25 cellular contexts compared by ENCODE assay signal in genomic region chr22:43833286-43834240, GRCh38. TPM values are rescaled to one million over a fixed set of nuclear protein-coding genes. Genes with fewer than 3 reads are reported as not detected.
DNase-seq lines count a peak whose midpoint lies in the region; FAIRE-seq and TF ChIP-seq lines count a peak whose summit lies in the region.
"Had no signal": no experiment of that assay in that cellular context is flagged by ENCODE, and none has a peak within 500 bp of the region (broad histone marks: within the 10 kb centered on the region; RNA-seq: fewer than 3 reads in every experiment).

No MANE protein-coding gene starts in this region.

- H3K79me2 ChIP-seq in H9 (ENCODE audit: insufficient read depth, low read length) = no peaks in the 10 kb centered on the region; the same call in 1 of the 2 replicates

- TF ChIP-seq CTCF in H9 (conservative IDR thresholded peaks at IDR 0.05) = no peak
- TF ChIP-seq CTCF in kidney (IDR thresholded peaks at IDR 0.05; ENCODE audit: borderline replicate concordance, extremely low read depth, insufficient read depth) = no peak
- no peak for TF ChIP-seq CTCF in osteocyte (IDR thresholded peaks at IDR 0.05)

- H3K27ac ChIP-seq in BLaER1 treated with 17β-estradiol and CSF1 and Interleukin-3, amounts not matched to agents 10 nM and 100 nM = peak overlapping the region in 3 of 11 experiments; percentile 5 to 47 (median 34); a peak in 3 of 22 replicates
- H3K27ac ChIP-seq in H9 (ENCODE audit: insufficient read length, low read depth, low read length) (no peak overlapping the region), kidney (ENCODE audit: low read depth in 2 of 2, low read length in 2 of 2) (no peak overlapping the region)
- H3K27ac ChIP-seq: PC-9 had no signal

- no peak overlapping the region for H4K8ac ChIP-seq in H9 (replicated peaks; ENCODE audit: insufficient read length, low read depth, low read length)

- H3K36me3 Mint-ChIP-seq in H9 (ENCODE audit: insufficient read depth in 1 of 3, low read depth in 3 of 3) (peaks cover 10 to 42% (median 34%) of the 10 kb centered on the region in 3 experiments; a peak in 6 of 7 replicates), osteocyte (ENCODE audit: unreplicated experiment) (no peaks in the 10 kb centered on the region)
- H3K36me3 Mint-ChIP-seq: CD4-positive, alpha-beta memory T cell; IgD-negative memory B cell had no signal

- H3K27me3 Mint-ChIP-seq in H9 (ENCODE audit: low read depth) (no peaks in the 10 kb centered on the region), osteocyte (ENCODE audit: unreplicated experiment) (peaks cover 5% of the 10 kb centered on the region)

- H3K23me2 ChIP-seq in H9 (ENCODE audit: insufficient read length, low read depth, low read length, poor library complexity, severe bottlenecking) = no peaks in the 10 kb centered on the region

- intact Hi-C loops in kidney (cut with DNase I) (no loop called here), posterior vena cava (cut with DNase I) (no loop called here)

- H3K27ac Mint-ChIP-seq in H9 (peak overlapping the region; percentile 45 to 79 (median 78); a peak in 4 of 7 replicates), osteocyte (ENCODE audit: unreplicated experiment) (no peak overlapping the region)
- H3K27ac Mint-ChIP-seq: CD4-positive, alpha-beta memory T cell; IgD-negative memory B cell had no signal

- H2BK12ac ChIP-seq in H9 (ENCODE audit: insufficient read length, low read depth, low read length) = no peak overlapping the region

- H2BK5ac ChIP-seq in H9 (ENCODE audit: insufficient read length, low read length) = no peak overlapping the region

- H3K4me1 Mint-ChIP-seq in H9 = peaks cover 6 to 11% of the 10 kb centered on the region in 2 experiments
- H3K4me1 Mint-ChIP-seq in osteocyte (ENCODE audit: unreplicated experiment) = peaks cover 2% of the 10 kb centered on the region
- H3K4me1 Mint-ChIP-seq: CD4-positive, alpha-beta memory T cell; IgD-negative memory B cell had no signal

- H3K79me1 ChIP-seq in H9 (ENCODE audit: insufficient read depth, low read depth, low read length, poor library complexity, severe bottlenecking) = no peaks in the 10 kb centered on the region

- H3T11ph ChIP-seq in H9 (ENCODE audit: low read length) = no peak overlapping the region

- no peaks in the 10 kb centered on the region for H3K36me3 ChIP-seq in BLaER1 treated with 17β-estradiol and CSF1 and Interleukin-3, amounts not matched to agents 10 nM and 100 nM
- no peaks in the 10 kb centered on the region for H3K36me3 ChIP-seq in kidney (ENCODE audit: control insufficient read depth in 1 of 2, insufficient read depth in 2 of 2, low read length in 2 of 2)
- H3K36me3 ChIP-seq: BE2C had no signal

- no peak overlapping the region for H4K91ac ChIP-seq in H9 (ENCODE audit: insufficient read length, low read depth, low read length)

- H3K9ac ChIP-seq in BLaER1 treated with 17β-estradiol and CSF1 and Interleukin-3, amounts not matched to agents 10 nM and 100 nM = peak overlapping the region in 2 of 11 experiments; percentile 22 to 34; a peak in 2 of 22 replicates
- H3K9ac ChIP-seq in H9 (ENCODE audit: extremely low read depth, insufficient read length, low read length) (no peak overlapping the region), kidney (ENCODE audit: low read length in 2 of 2) (no peak overlapping the region)

- peaks cover 0 to 16% (median 0%) of the 10 kb centered on the region in 11 experiments; a peak in 5 of 22 replicates for H3K27me3 ChIP-seq in BLaER1 treated with 17β-estradiol and CSF1 and Interleukin-3, amounts not matched to agents 10 nM and 100 nM
- no peaks in the 10 kb centered on the region for H3K27me3 ChIP-seq in H9 (ENCODE audit: insufficient read depth, low read length)
- H3K27me3 ChIP-seq: BE2C had no signal

- no peak overlapping the region for H3K4me3 ChIP-seq in BLaER1 treated with 17β-estradiol and CSF1 and Interleukin-3, amounts not matched to agents 10 nM and 100 nM
- no peak overlapping the region for H3K4me3 ChIP-seq in kidney (ENCODE audit: low read length in 2 of 2)
- H3K4me3 ChIP-seq: PC-9 had no signal

- no peaks in the 10 kb centered on the region for H3K9me3 Mint-ChIP-seq in H9
- no peaks in the 10 kb centered on the region for H3K9me3 Mint-ChIP-seq in osteocyte (ENCODE audit: unreplicated experiment)
- H3K9me3 Mint-ChIP-seq: CD4-positive, alpha-beta memory T cell; IgD-negative memory B cell had no signal

- peak overlapping the region in 8 of 11 experiments; percentile 15 to 93 (median 47); a peak in 13 of 22 replicates for H3K4me2 ChIP-seq in BLaER1 treated with 17β-estradiol and CSF1 and Interleukin-3, amounts not matched to agents 10 nM and 100 nM
- H3K4me2 ChIP-seq in H9 (ENCODE audit: insufficient read depth, insufficient read length, low read length) = no peak overlapping the region
- H3K4me2 ChIP-seq: PC-9 had no signal

- no peak overlapping the region for H3K14ac ChIP-seq in H9 (ENCODE audit: insufficient read depth, low read length)

- DNase-seq in H9 = no peak
- DNase-seq in kidney = peak; percentile 47
- peak; percentile 60 for DNase-seq in posterior vena cava (ENCODE audit: low spot score)
- DNase-seq in NCI-H2227 treated with DMSO at 0.1 percent for 48 hours (lab: John Stamatoyannopoulos, UW) = no peak
- DNase-seq in SK-N-DZ (ENCODE audit: low spot score) = no peak
- DNase-seq in amygdala (lab: John Stamatoyannopoulos, UW) = no peak
- no peak for DNase-seq in osteocyte (ENCODE audit: extremely low spot score, unreplicated experiment)
- DNase-seq: BE2C; Caco-2; CD4-positive, alpha-beta memory T cell; DND-41; GOT3; NCI-H1105; NCI-H146; NCI-H2029; NCI-H226; NCI-H510A treated with DMSO at 0.1 percent for 48 hours; NCI-H748 treated with DMSO at 0.1 percent for 48 hours; PC-9; RPMI8226; SHP77 treated with DMSO at 0.1 percent for 48 hours had no signal

- H3K4me3 Mint-ChIP-seq in H9 (no peak overlapping the region), osteocyte (ENCODE audit: unreplicated experiment) (no peak overlapping the region)
- H3K4me3 Mint-ChIP-seq: CD4-positive, alpha-beta memory T cell; IgD-negative memory B cell had no signal

- H3K4me1 ChIP-seq in BLaER1 treated with 17β-estradiol and CSF1 and Interleukin-3, amounts not matched to agents 10 nM and 100 nM = peaks cover 26 to 84% (median 70%) of the 10 kb centered on the region in 10 experiments
- H3K4me1 ChIP-seq in H9 (ENCODE audit: insufficient read depth, low read length) (no peaks in the 10 kb centered on the region), kidney (ENCODE audit: control insufficient read depth in 1 of 2, insufficient read depth in 1 of 2, low read depth in 1 of 2, low read length in 2 of 2) (no peaks in the 10 kb centered on the region)
- H3K4me1 ChIP-seq: Caco-2 had no signal

- H3K56ac ChIP-seq in H9 (ENCODE audit: insufficient read length, low read depth, low read length) = no peak overlapping the region

- no peaks in the 10 kb centered on the region for H3K9me3 ChIP-seq in BLaER1 treated with 17β-estradiol and CSF1 and Interleukin-3, amounts not matched to agents 10 nM and 100 nM (replicated peaks in 1 of 11)
- H3K9me3 ChIP-seq in H9 (ENCODE audit: control insufficient read depth, low read depth, low read length) (no peaks in the 10 kb centered on the region), kidney (ENCODE audit: control insufficient read depth in 1 of 2, low read length in 2 of 2) (no peaks in the 10 kb centered on the region)
- H3K9me3 ChIP-seq: BE2C, Caco-2 had no signal

- no peak overlapping the region for H2AFZ ChIP-seq in H9 (ENCODE audit: low read length)
- H2AFZ ChIP-seq: PC-9 had no signal

- no peak overlapping the region for H2BK120ac ChIP-seq in H9 (ENCODE audit: low read depth, low read length, poor library complexity, severe bottlenecking)

- no CpG with 5 or more reads among the region's 36 CpGs for WGBS in H9 (ENCODE audit: extremely low coverage, insufficient read length, low lambda C conversion rate)

- no peak for FAIRE-seq in kidney (lab: Jason Lieb, UNC)
- FAIRE-seq: GM12892 had no signal

- no peak overlapping the region for H2BK15ac ChIP-seq in H9 (ENCODE audit: low read depth, low read length)

- H3K4ac ChIP-seq in H9 (ENCODE audit: low read depth, low read length) = no peak overlapping the region

- no peak overlapping the region for H2BK20ac ChIP-seq in H9 (ENCODE audit: low read depth, low read length, poor library complexity, severe bottlenecking)

- H4K20me1 ChIP-seq in BLaER1 treated with 17β-estradiol and CSF1 and Interleukin-3, amounts not matched to agents 10 nM and 100 nM = peaks cover 0 to 13% (median 0%) of the 10 kb centered on the region in 11 experiments; a peak in 2 of 22 replicates
- H4K20me1 ChIP-seq in H9 (ENCODE audit: control insufficient read depth, insufficient read depth, insufficient read length) = no peaks in the 10 kb centered on the region

- H3K18ac ChIP-seq in H9 (ENCODE audit: insufficient read length, low read depth, low read length) = no peak overlapping the region

- no peak overlapping the region for H4K5ac ChIP-seq in H9 (ENCODE audit: insufficient read length, low read depth, low read length)

- H2AK5ac ChIP-seq in H9 (ENCODE audit: insufficient read length, low read length) = no peak overlapping the region

- H3K23ac ChIP-seq in H9 (ENCODE audit: insufficient read length, low read depth, low read length) = no peak overlapping the region

RNA-seq across cellular contexts. Expression of gene EFCAB6, which starts 21.5 kb away (rescaled TPM):
- 0.20 and 0.31 TPM in 2 replicates for total RNA-seq in H9 (2021)
- 11.8 TPM for total RNA-seq in kidney
- polyA plus RNA-seq in kidney (ENCODE audit: insufficient read depth, low read depth, low replicate concordance) = 1.5 TPM
- total RNA-seq in posterior vena cava = 1 to 10 TPM; 1.7 to 2.0 TPM
- 0.14 and 0.28 TPM in 2 replicates for polyA plus RNA-seq in SK-N-DZ (2014; cell fraction: cytosol; rRNA removed)
- 0.35 TPM in 1 of 2 replicates, not detected in the other for polyA plus RNA-seq in SK-N-DZ (2014; cell fraction: nucleus; rRNA removed)
- total RNA-seq in osteocyte = 1.4 and 1.5 TPM in 2 replicates
- total RNA-seq: Caco-2 had no signal
- polyA plus RNA-seq: IgD-negative memory B cell had no signal

RNA-seq across cellular contexts. Expression of gene SULT4A1, which starts 28.8 kb away (rescaled TPM):
- total RNA-seq in H9 (2021) (15.0 and 16.2 TPM in 2 replicates), kidney (0.57 TPM), posterior vena cava (not detected), osteocyte (0.26 TPM in 1 of 2 replicates, not detected in the other)
- 0.52 TPM for polyA plus RNA-seq in kidney (ENCODE audit: insufficient read depth, low read depth, low replicate concordance)
- polyA plus RNA-seq in SK-N-DZ (2014; cell fraction: cytosol; rRNA removed) = 12.4 and 13.1 TPM in 2 replicates
- 32.4 and 47.2 TPM in 2 replicates for polyA plus RNA-seq in SK-N-DZ (2014; cell fraction: nucleus; rRNA removed)
- total RNA-seq: Caco-2; CD4-positive, alpha-beta memory T cell had no signal
- polyA plus RNA-seq: CD4-positive, alpha-beta memory T cell; IgD-negative memory B cell had no signal

RNA-seq across cellular contexts. Expression of gene PNPLA5, which starts 58.2 kb away (rescaled TPM):
- total RNA-seq in H9 (2021) = 5.2 and 5.5 TPM in 2 replicates
- not detected for total RNA-seq in kidney
- polyA plus RNA-seq in kidney (ENCODE audit: insufficient read depth, low read depth, low replicate concordance) = not detected
- total RNA-seq in posterior vena cava = not detected
- not detected in 2 replicates for polyA plus RNA-seq in SK-N-DZ (2014; cell fraction: cytosol; rRNA removed)
- polyA plus RNA-seq in SK-N-DZ (2014; cell fraction: nucleus; rRNA removed) = not detected in 2 replicates
- total RNA-seq in osteocyte = not detected in 2 replicates
- total RNA-seq: A673; Caco-2; CD4-positive, alpha-beta memory T cell; PC-9 had no signal
- polyA plus RNA-seq: CD4-positive, alpha-beta memory T cell; IgD-negative memory B cell had no signal

Comparison
In these comparisons a context has a peak if more than half of its experiments do, and no peak if none do; other contexts are left out.
1. DNase-seq: peak in kidney (single experiment) and posterior vena cava (single experiment); none in H9 (single experiment), NCI-H2227 treated with DMSO at 0.1 percent for 48 hours (single experiment), SK-N-DZ (single experiment), amygdala (0 of 56) and osteocyte (single experiment).
2. RNA of gene SULT4A1, which starts 28.8 kb away (total RNA-seq): 15.0 to 16.2 TPM in H9; 0.57 TPM in kidney (single experiment), not detected in posterior vena cava and 0.26 TPM in osteocyte; every median in the first group is over 10 times any median in the second.